ENCODE assay signal across 1 cellular context in the genomic region with DNA sequence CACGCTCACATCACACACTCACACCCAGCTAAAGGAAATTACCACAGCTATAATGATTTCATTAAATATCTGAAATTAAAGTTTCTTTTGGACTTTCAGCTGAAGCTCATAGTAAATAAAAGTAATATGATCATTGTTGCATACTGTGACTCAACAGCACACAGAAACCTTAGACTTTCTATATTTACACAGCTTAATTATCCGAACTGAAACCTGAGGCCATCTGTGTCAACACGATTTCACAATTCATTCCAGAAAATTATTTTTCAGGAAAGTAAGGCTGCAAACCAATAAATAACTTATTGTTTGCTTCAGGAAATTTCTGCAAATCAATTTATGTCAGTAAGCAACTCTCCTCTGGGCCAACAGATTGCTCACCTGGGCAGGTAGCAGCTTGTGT.
A peak's percentile ranks its signal among the peaks of the same experiment; 100 is the strongest.
TF ChIP-seq lines count a peak whose summit lies in the region.
"Not testable (repeated sequence)": the region's sequence is repeated elsewhere in the genome, so short reads cannot be mapped to it uniquely, and the experiment has no call there.

No MANE protein-coding gene starts in this region.

TF ChIP-seq in HepG2, 621 proteins besides CTCF, POLR2A, EP300 and RAD21 (continued from another document):
- TF ChIP-seq, protein P1, sequence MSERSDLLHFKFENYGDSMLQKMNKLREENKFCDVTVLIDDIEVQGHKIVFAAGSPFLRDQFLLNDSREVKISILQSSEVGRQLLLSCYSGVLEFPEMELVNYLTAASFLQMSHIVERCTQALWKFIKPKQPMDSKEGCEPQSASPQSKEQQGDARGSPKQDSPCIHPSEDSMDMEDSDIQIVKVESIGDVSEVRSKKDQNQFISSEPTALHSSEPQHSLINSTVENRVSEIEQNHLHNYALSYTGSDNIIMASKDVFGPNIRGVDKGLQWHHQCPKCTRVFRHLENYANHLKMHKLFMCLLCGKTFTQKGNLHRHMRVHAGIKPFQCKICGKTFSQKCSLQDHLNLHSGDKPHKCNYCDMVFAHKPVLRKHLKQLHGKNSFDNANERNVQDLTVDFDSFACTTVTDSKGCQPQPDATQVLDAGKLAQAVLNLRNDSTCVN (CRISPR knock-in tag; IDR thresholded peaks at IDR 0.05; ENCODE audit: borderline replicate concordance) = peak; percentile 86
- not testable (repeated sequence) for TF ChIP-seq SOX13 (IDR thresholded peaks at IDR 0.05)
- peak in 1 of 2 experiments; percentile 41; a peak in 1 of 4 replicates for TF ChIP-seq SOX13 (CRISPR knock-in tag; conservative IDR thresholded peaks at IDR 0.05 in 1 of 2, IDR thresholded peaks at IDR 0.05 in 1 of 2)
- peak; percentile 14; the same call in 1 of the 2 replicates for TF ChIP-seq TBX3 (IDR thresholded peaks at IDR 0.05; ENCODE audit: borderline replicate concordance)
- peak; percentile 46; the same call in 1 of the 2 replicates for TF ChIP-seq BCL6 (CRISPR knock-in tag; IDR thresholded peaks at IDR 0.05)
- peak; percentile 68 for TF ChIP-seq CEBPG (CRISPR knock-in tag; IDR thresholded peaks at IDR 0.05)
- TF ChIP-seq FOXA1 (IDR thresholded peaks at IDR 0.05) = peak; percentile 78; the same call in 1 of the 2 replicates
- TF ChIP-seq FOXA1 (CRISPR knock-in tag; IDR thresholded peaks at IDR 0.05) = peak; percentile 84
- TF ChIP-seq SIX1 (CRISPR knock-in tag; IDR thresholded peaks at IDR 0.05; ENCODE audit: borderline replicate concordance) = peak; percentile 96
- peak; percentile 80 for TF ChIP-seq FOXA3 (CRISPR knock-in tag; IDR thresholded peaks at IDR 0.05)
- peak; percentile 32; the same call in 1 of the 2 replicates for TF ChIP-seq GATAD2A (CRISPR knock-in tag; IDR thresholded peaks at IDR 0.05)
- TF ChIP-seq RARA (CRISPR knock-in tag; IDR thresholded peaks at IDR 0.05) = 0 out of 2 replicates have a peak, but pooled peaks have one; percentile 15
